2 cellular contexts compared by ENCODE assay signal in the genomic region with DNA sequence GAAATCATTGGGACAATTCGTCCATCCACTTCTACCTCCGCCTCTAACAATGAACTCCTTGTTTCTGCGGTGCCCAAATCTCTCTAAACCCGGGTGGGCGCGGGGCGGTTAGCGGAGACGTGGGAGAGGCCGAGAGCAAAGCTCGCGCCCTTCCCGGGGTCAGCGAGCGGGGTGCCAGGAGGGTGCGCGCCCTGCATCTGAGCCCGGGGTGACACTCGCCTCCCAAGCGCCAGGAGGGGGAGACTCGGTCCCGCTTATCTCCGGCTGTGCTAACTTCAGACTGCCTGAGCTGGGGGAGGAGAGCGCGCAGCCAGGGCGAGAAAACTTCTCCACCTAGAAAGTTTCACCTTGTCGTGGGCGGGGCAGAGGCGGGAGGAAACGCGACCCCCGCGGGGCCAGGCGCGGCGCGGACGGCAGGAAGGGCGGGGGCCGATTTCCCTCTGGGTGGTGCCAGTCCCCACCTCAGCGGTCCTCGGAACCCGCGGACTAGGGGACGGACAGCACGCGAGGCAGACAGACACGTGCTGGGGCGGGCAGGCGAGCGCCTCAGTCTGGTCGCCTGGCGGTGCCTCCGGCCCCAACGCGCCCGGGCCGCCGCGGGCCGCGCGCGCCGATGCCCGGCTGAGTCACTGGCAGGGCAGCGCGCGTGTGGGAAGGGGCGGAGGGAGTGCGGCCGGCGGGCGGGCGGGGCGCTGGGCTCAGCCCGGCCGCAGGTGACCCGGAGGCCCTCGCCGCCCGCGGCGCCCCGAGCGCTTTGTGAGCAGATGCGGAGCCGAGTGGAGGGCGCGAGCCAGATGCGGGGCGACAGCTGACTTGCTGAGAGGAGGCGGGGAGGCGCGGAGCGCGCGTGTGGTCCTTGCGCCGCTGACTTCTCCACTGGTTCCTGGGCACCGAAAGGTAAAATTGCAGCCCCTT.
A peak's percentile ranks its signal among the peaks of the same experiment; 100 is the strongest.
TF ChIP-seq lines count a peak whose summit lies in the region.

A gene (plus strand): TSS at position 516 of the 915 bp plus-strand sequence. CDS start 26,889 bp downstream, outside the sequence.

TF ChIP-seq in Ishikawa, 13 proteins besides CTCF, POLR2A, EP300 and RAD21 (continued from another document):
- TF ChIP-seq, protein P1, sequence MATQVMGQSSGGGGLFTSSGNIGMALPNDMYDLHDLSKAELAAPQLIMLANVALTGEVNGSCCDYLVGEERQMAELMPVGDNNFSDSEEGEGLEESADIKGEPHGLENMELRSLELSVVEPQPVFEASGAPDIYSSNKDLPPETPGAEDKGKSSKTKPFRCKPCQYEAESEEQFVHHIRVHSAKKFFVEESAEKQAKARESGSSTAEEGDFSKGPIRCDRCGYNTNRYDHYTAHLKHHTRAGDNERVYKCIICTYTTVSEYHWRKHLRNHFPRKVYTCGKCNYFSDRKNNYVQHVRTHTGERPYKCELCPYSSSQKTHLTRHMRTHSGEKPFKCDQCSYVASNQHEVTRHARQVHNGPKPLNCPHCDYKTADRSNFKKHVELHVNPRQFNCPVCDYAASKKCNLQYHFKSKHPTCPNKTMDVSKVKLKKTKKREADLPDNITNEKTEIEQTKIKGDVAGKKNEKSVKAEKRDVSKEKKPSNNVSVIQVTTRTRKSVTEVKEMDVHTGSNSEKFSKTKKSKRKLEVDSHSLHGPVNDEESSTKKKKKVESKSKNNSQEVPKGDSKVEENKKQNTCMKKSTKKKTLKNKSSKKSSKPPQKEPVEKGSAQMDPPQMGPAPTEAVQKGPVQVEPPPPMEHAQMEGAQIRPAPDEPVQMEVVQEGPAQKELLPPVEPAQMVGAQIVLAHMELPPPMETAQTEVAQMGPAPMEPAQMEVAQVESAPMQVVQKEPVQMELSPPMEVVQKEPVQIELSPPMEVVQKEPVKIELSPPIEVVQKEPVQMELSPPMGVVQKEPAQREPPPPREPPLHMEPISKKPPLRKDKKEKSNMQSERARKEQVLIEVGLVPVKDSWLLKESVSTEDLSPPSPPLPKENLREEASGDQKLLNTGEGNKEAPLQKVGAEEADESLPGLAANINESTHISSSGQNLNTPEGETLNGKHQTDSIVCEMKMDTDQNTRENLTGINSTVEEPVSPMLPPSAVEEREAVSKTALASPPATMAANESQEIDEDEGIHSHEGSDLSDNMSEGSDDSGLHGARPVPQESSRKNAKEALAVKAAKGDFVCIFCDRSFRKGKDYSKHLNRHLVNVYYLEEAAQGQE (IDR thresholded peaks at IDR 0.05; ENCODE audit: low read depth), result no peak
- TF ChIP-seq CREB1 (IDR thresholded peaks at IDR 0.05; ENCODE audit: low read depth) (no peak), EGR1 (IDR thresholded peaks at IDR 0.05) (peak; percentile 38; the same call in 1 of the 2 replicates), FOXM1 (IDR thresholded peaks at IDR 0.05; ENCODE audit: borderline replicate concordance, low read depth) (no peak), TEAD4 (IDR thresholded peaks at IDR 0.05) (no peak)
- TF ChIP-seq, protein P2, sequence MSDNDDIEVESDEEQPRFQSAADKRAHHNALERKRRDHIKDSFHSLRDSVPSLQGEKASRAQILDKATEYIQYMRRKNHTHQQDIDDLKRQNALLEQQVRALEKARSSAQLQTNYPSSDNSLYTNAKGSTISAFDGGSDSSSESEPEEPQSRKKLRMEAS (IDR thresholded peaks at IDR 0.05), result peak; percentile 95
- TF ChIP-seq, protein P3, sequence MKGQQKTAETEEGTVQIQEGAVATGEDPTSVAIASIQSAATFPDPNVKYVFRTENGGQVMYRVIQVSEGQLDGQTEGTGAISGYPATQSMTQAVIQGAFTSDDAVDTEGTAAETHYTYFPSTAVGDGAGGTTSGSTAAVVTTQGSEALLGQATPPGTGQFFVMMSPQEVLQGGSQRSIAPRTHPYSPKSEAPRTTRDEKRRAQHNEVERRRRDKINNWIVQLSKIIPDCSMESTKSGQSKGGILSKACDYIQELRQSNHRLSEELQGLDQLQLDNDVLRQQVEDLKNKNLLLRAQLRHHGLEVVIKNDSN (IDR thresholded peaks at IDR 0.05), result peak; percentile 61; the same call in 1 of the 2 replicates

TF ChIP-seq in SK-N-SH, 30 proteins besides CTCF, POLR2A, EP300 and RAD21 (continued from another document):
- TF ChIP-seq TEAD4 (IDR thresholded peaks at IDR 0.05; ENCODE audit: borderline replicate concordance, insufficient read depth) (no peak), SMC3 (IDR thresholded peaks at IDR 0.05; ENCODE audit: low read depth, low read length) (peak; percentile 65), MXI1 (IDR thresholded peaks at IDR 0.05; ENCODE audit: low read depth, low read length) (no peak), POLR2AphosphoS5 (IDR thresholded peaks at IDR 0.05; ENCODE audit: low read depth, low read length) (peak; percentile 32; the same call in 1 of the 2 replicates), GATA2 (CRISPR knock-in tag; IDR thresholded peaks at IDR 0.05) (no peak), YY1 (IDR thresholded peaks at IDR 0.05; ENCODE audit: low read depth) (no peak), TCF12 (IDR thresholded peaks at IDR 0.05) (no peak), JUND (IDR thresholded peaks at IDR 0.05) (no peak; the same call in 1 of the 2 replicates)
TF ChIP-seq in SK-N-SH: peak in this region for 7.
